In the genomic region with DNA sequence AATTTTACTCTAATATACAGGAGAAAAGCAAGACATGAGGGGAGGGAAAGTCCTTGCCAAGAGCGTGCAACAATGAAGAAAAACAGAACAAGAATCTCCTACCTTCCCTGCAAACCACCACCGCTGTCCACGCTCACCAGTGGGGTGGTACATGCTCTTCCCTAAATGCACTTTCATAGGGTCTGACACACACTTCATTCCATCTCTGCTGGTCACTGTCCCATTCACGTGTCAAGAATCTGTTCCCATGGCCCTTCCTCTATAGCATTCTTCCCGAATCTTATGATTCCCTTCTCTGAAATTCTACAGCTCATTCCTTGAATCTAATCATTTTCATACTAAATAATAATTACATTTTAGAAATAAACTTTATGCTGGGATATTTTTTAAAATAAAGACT, we compare ENCODE assay signal across 21 cellular contexts. TPM values are rescaled to one million over a fixed set of nuclear protein-coding genes. Genes with fewer than 3 reads are reported as not detected.
DNase-seq lines count a peak whose midpoint lies in the region; ATAC-seq lines count a peak whose summit lies in the region.
"Had no signal": no experiment of that assay in that cellular context is flagged by ENCODE, and none has a peak within 500 bp of the region (broad histone marks: within the 10 kb centered on the region; RNA-seq: fewer than 3 reads in every experiment).

No MANE protein-coding gene starts in this region.

- no peak for ATAC-seq in HG03175 (IDR thresholded peaks at IDR 0.05; ENCODE audit: unreplicated experiment)
- ATAC-seq: A549, HepG2, Right ventricle myocardium inferior had no signal

- DNase-seq in AG08395 (ENCODE audit: low spot score), result peak; percentile 8
- peak; percentile 23 for DNase-seq in ELR (ENCODE audit: low read depth)
- DNase-seq in RPMI7951 (ENCODE audit: low read depth), result peak; percentile 61
- peak; percentile 12 for DNase-seq in hepatic stellate cell (ENCODE audit: low spot score)
- no peak for DNase-seq in caudate nucleus (lab: John Stamatoyannopoulos, UW)
- DNase-seq in nucleus accumbens (lab: John Stamatoyannopoulos, UW), result no peak
- DNase-seq in NCI-H1105 (lab: John Stamatoyannopoulos, UW), result no peak
- DNase-seq: COR-L47, DMS 273 treated with DMSO at 0.1 percent for 48 hours, DND-41, GF-D8, GOT3, NCI-H1048, NCI-H146, Peyer's patch had no signal

- no peak overlapping the region for H3K27ac ChIP-seq in caudate nucleus (ENCODE audit: low read depth, low read length)
- H3K27ac ChIP-seq: A549, KMS-11, Peyer's patch had no signal

RNA-seq across cellular contexts. Expression of gene DNAH5, which starts 11.4 kb away (rescaled TPM):
- 0.96 and 2.0 TPM in 2 replicates for total RNA-seq in RPMI7951 (2014; rRNA removed; shearing (Covaris generic))
- total RNA-seq: B cell had no signal

Comparison
In these comparisons a context has a peak if more than half of its experiments do, and no peak if none do; other contexts are left out.
1. DNase-seq: peak in AG08395 (single experiment), ELR (single experiment), RPMI7951 (single experiment) and hepatic stellate cell (single experiment); none in caudate nucleus (0 of 61), nucleus accumbens (0 of 56) and NCI-H1105 (single experiment).